ENCODE assay signal across 22 cellular contexts in the genomic region with DNA sequence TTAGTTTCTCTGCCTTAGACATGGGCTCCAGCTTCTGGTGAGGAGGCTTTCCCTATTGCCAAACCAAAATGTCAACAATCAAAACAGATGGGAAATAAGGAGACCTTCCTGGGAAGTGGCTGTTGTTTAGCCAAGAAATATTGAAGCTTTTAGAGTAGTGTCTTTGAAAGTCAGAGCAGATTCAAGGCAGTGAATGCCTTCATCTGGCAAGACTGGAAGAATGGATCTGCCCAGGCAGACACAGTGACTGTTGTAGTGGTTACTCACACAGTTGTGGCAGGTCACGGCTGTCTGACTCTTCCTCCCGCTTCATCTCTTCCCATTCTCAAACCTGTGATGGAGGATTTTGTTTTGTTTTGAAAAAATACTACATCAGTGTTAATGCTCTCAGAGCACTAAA.
DNase-seq lines count a peak whose midpoint lies in the region; ATAC-seq, FAIRE-seq and TF ChIP-seq lines count a peak whose summit lies in the region.
"Had no signal": no experiment of that assay in that cellular context is flagged by ENCODE, and none has a peak within 500 bp of the region (broad histone marks: within the 10 kb centered on the region; RNA-seq: fewer than 3 reads in every experiment).

No MANE protein-coding gene starts in this region.

- peaks cover 94% of the 10 kb centered on the region for H3K4me1 ChIP-seq in DOHH2 (ENCODE audit: control insufficient read depth, low read length)
- H3K4me1 ChIP-seq: BE2C, SJSA1 had no signal

- H3K4me3 Mint-ChIP-seq in activated CD8-positive, alpha-beta memory T cell treated with anti-CD3 and anti-CD28 coated beads, Interleukin-2, amount 10 ng/mL, durations not matched to agents 7 days and 5 days: no peak overlapping the region
- no peak overlapping the region for H3K4me3 Mint-ChIP-seq in activated CD4-positive, alpha-beta T cell treated with anti-CD3 and anti-CD28 coated beads, Interleukin-2, amount 10 ng/mL, durations not matched to agents 7 days and 5 days
- H3K4me3 Mint-ChIP-seq: CD8-positive, alpha-beta T cell; GM23338; IgD-negative memory B cell had no signal

- no peaks in the 10 kb centered on the region for H3K79me2 ChIP-seq in DOHH2 (ENCODE audit: control insufficient read depth, low read length)

- POLR2A ChIA-PET in activated CD4-positive, alpha-beta T cell treated with anti-CD3 and anti-CD28 coated beads, Interleukin-2, amount 10 ng/mL, durations not matched to agents 7 days and 5 days (lab: Charles Lee): no interaction called here

- H3K4me1 Mint-ChIP-seq in activated CD8-positive, alpha-beta memory T cell treated with anti-CD3 and anti-CD28 coated beads, Interleukin-2, amount 10 ng/mL, durations not matched to agents 7 days and 5 days: peaks cover 26% of the 10 kb centered on the region
- H3K4me1 Mint-ChIP-seq in activated CD4-positive, alpha-beta T cell treated with anti-CD3 and anti-CD28 coated beads, Interleukin-2, amount 10 ng/mL, durations not matched to agents 7 days and 5 days: peaks cover 7% of the 10 kb centered on the region

- FAIRE-seq in urothelium cell line (lab: Jason Lieb, UNC): peak; percentile 5
- FAIRE-seq: GM12878, HTR-8/SVneo had no signal

- CTCF ChIA-PET in activated CD8-positive, alpha-beta memory T cell treated with anti-CD3 and anti-CD28 coated beads, Interleukin-2, amount 10 ng/mL, durations not matched to agents 7 days and 5 days (lab: Charles Lee): interaction anchor here (1.0 kb wide), 1 partner anchor 30 kb away, joined by 3 read pairs; no protein-coding TSS in a partner anchor
- CTCF ChIA-PET in activated CD4-positive, alpha-beta T cell treated with anti-CD3 and anti-CD28 coated beads, Interleukin-2, amount 10 ng/mL, durations not matched to agents 7 days and 5 days (lab: Charles Lee): interaction anchor here (0.7 kb wide), 1 partner anchor 11 kb away, joined by 3 read pairs; no protein-coding TSS in a partner anchor

- H3K36me3 ChIP-seq in DOHH2 (ENCODE audit: control insufficient read depth, low read length): peaks cover 11% of the 10 kb centered on the region
- H3K36me3 ChIP-seq: BE2C, SJSA1 had no signal

- no peaks in the 10 kb centered on the region for H3K36me3 Mint-ChIP-seq in activated CD8-positive, alpha-beta memory T cell treated with anti-CD3 and anti-CD28 coated beads, Interleukin-2, amount 10 ng/mL, durations not matched to agents 7 days and 5 days
- H3K36me3 Mint-ChIP-seq in activated CD4-positive, alpha-beta T cell treated with anti-CD3 and anti-CD28 coated beads, Interleukin-2, amount 10 ng/mL, durations not matched to agents 7 days and 5 days (ENCODE audit: low read depth): no peaks in the 10 kb centered on the region
- H3K36me3 Mint-ChIP-seq: CD8-positive, alpha-beta T cell had no signal

- no peak overlapping the region for H3K27ac ChIP-seq in DOHH2 (ENCODE audit: low read depth, low read length)
- H3K27ac ChIP-seq: HL-60, SJSA1 had no signal

- H3K4me2 ChIP-seq in DOHH2 (ENCODE audit: low read length): 0 out of 2 replicates have a peak overlapping the region, but pooled peaks have one; percentile 11
- H3K4me2 ChIP-seq: GM23338 had no signal

- no peak for ATAC-seq in activated CD8-positive, alpha-beta memory T cell treated with anti-CD3 and anti-CD28 coated beads, Interleukin-2, amount 10 ng/mL, durations not matched to agents 7 days and 5 days
- ATAC-seq: CD8-positive, alpha-beta T cell; GM12878; GM23338; HCT116 had no signal

- H3K27me3 Mint-ChIP-seq in activated CD8-positive, alpha-beta memory T cell treated with anti-CD3 and anti-CD28 coated beads, Interleukin-2, amount 10 ng/mL, durations not matched to agents 7 days and 5 days: peaks cover 2% of the 10 kb centered on the region
- no peaks in the 10 kb centered on the region for H3K27me3 Mint-ChIP-seq in activated CD4-positive, alpha-beta T cell treated with anti-CD3 and anti-CD28 coated beads, Interleukin-2, amount 10 ng/mL, durations not matched to agents 7 days and 5 days

- TF ChIP-seq CTCF in DOHH2 (IDR thresholded peaks at IDR 0.05; ENCODE audit: low read depth, low read length, poor library complexity, severe bottlenecking): no peak

- H3K4me3 ChIP-seq in DOHH2 (ENCODE audit: low read length): no peak overlapping the region
- H3K4me3 ChIP-seq: GM12878, GM23338, SJSA1 had no signal

- H3K27ac Mint-ChIP-seq in activated CD8-positive, alpha-beta memory T cell treated with anti-CD3 and anti-CD28 coated beads, Interleukin-2, amount 10 ng/mL, durations not matched to agents 7 days and 5 days: no peak overlapping the region
- H3K27ac Mint-ChIP-seq in activated CD4-positive, alpha-beta T cell treated with anti-CD3 and anti-CD28 coated beads, Interleukin-2, amount 10 ng/mL, durations not matched to agents 7 days and 5 days: no peak overlapping the region
- H3K27ac Mint-ChIP-seq: CD8-positive, alpha-beta T cell; GM23338; IgD-negative memory B cell had no signal

- DNase-seq in RPMI7951 (ENCODE audit: low read depth): peak; percentile 26
- peak; percentile 54 for DNase-seq in kidney tubule cell (ENCODE audit: low spot score)
- DNase-seq in urothelium cell line (ENCODE audit: low spot score): no peak
- DNase-seq in activated CD8-positive, alpha-beta memory T cell treated with anti-CD3 and anti-CD28 coated beads, Interleukin-2, amount 10 ng/mL, durations not matched to agents 7 days and 5 days: no peak
- DNase-seq in activated CD4-positive, alpha-beta T cell treated with anti-CD3 and anti-CD28 coated beads, Interleukin-2, amount 10 ng/mL, durations not matched to agents 7 days and 5 days: no peak
- DNase-seq in activated T-cell treated with anti-CD3 and anti-CD28 coated beads, Interleukin-2, amount 50 U/mL, for 48 hours: no peak
- DNase-seq: ACHN; BE2C; CD8-positive, alpha-beta T cell; Kasumi-1; NCI-H1930; NCI-H2171; NCI-H446 treated with DMSO at 0.1 percent for 48 hours; NCI-H748 treated with DMSO at 0.1 percent for 48 hours had no signal

- no peaks in the 10 kb centered on the region for H3K9me2 ChIP-seq in DOHH2 (replicated peaks; ENCODE audit: control insufficient read depth, low read length)

- peaks cover 30% of the 10 kb centered on the region for H3F3A ChIP-seq in DOHH2 (ENCODE audit: control insufficient read depth, insufficient read depth)

- H4K20me1 ChIP-seq in DOHH2 (ENCODE audit: control insufficient read depth, insufficient read depth, low read depth, low read length): no peaks in the 10 kb centered on the region

- H3K9me3 Mint-ChIP-seq in activated CD8-positive, alpha-beta memory T cell treated with anti-CD3 and anti-CD28 coated beads, Interleukin-2, amount 10 ng/mL, durations not matched to agents 7 days and 5 days (ENCODE audit: low read depth): peaks cover 1% of the 10 kb centered on the region
- no peaks in the 10 kb centered on the region for H3K9me3 Mint-ChIP-seq in activated CD4-positive, alpha-beta T cell treated with anti-CD3 and anti-CD28 coated beads, Interleukin-2, amount 10 ng/mL, durations not matched to agents 7 days and 5 days
- H3K9me3 Mint-ChIP-seq: CD8-positive, alpha-beta T cell; GM23338 had no signal

- no peaks in the 10 kb centered on the region for H3K9me3 ChIP-seq in DOHH2 (ENCODE audit: control insufficient read depth, insufficient read depth, low read length)
- H3K9me3 ChIP-seq: BE2C had no signal

- no peaks in the 10 kb centered on the region for H3K27me3 ChIP-seq in DOHH2 (ENCODE audit: control insufficient read depth, low read length)
- H3K27me3 ChIP-seq: SJSA1 had no signal

Comparison
In these comparisons a context has a peak if more than half of its experiments do, and no peak if none do; other contexts are left out.
1. DNase-seq: peak in RPMI7951 (single experiment) and kidney tubule cell (single experiment); none in urothelium cell line (single experiment), activated CD8-positive, alpha-beta memory T cell treated with anti-CD3 and anti-CD28 coated beads, Interleukin-2, amount 10 ng/mL, durations not matched to agents 7 days and 5 days (single experiment), activated CD4-positive, alpha-beta T cell treated with anti-CD3 and anti-CD28 coated beads, Interleukin-2, amount 10 ng/mL, durations not matched to agents 7 days and 5 days (single experiment) and activated T-cell treated with anti-CD3 and anti-CD28 coated beads, Interleukin-2, amount 50 U/mL, for 48 hours (0 of 2).